8 cellular contexts compared by ENCODE assay signal in genomic region chr17:45410144-45411091, GRCh38. TPM values are rescaled to one million over a fixed set of nuclear protein-coding genes. Genes with fewer than 3 reads are reported as not detected.
A peak's percentile ranks its signal among the peaks of the same experiment; 100 is the strongest.
DNase-seq lines count a peak whose midpoint lies in the region; ATAC-seq and TF ChIP-seq lines count a peak whose summit lies in the region.

No MANE protein-coding gene starts in this region.

- peak; percentile 43 for ATAC-seq in GM18511 (IDR thresholded peaks at IDR 0.05; ENCODE audit: unreplicated experiment)
- ATAC-seq in natural killer cell treated with Interleukin-12 subunit alpha and Interleukin-12 subunit beta and Interleukin-15 and Interleukin-18, amount 100 ng/mL, for 72 hours = peak; percentile 79 to 86

- WGBS in adrenal gland, 4 donors = 62 to 67% (median 66%) methylated on average over 14 to 24 of the region's 24 CpGs

- no peaks in the 10 kb centered on the region for H3K9me2 ChIP-seq in SU-DHL-6 (replicated peaks; ENCODE audit: insufficient read depth, low read length)

- H3K4me1 ChIP-seq in adrenal gland (replicated peaks in 1 of 2) = peaks cover 0 to 7% of the 10 kb centered on the region in 2 donors

- no peaks in the 10 kb centered on the region for H3K9me3 Mint-ChIP-seq in natural killer cell treated with Interleukin-12 subunit alpha and Interleukin-12 subunit beta and Interleukin-15 and Interleukin-18, amount 100 ng/mL, for 72 hours

- TF ChIP-seq CTCF in SU-DHL-6 (IDR thresholded peaks at IDR 0.05; ENCODE audit: insufficient read depth, low read length, poor library complexity, severe bottlenecking) (no peak), adrenal gland (IDR thresholded peaks at IDR 0.05) (no peak)

- intact Hi-C loops in adrenal gland (cut with DNase I) = no loop called here

- no peak for TF ChIP-seq POLR2A in adrenal gland (IDR thresholded peaks at IDR 0.05)

- H3K36me3 ChIP-seq in SU-DHL-6 (ENCODE audit: low read length) = no peaks in the 10 kb centered on the region
- no peaks in the 10 kb centered on the region for H3K36me3 ChIP-seq in adrenal gland (replicated peaks in 1 of 2)

- H3K4me2 ChIP-seq in SU-DHL-6 (ENCODE audit: low read depth, low read length, poor library complexity, severe bottlenecking) = peak overlapping the region; percentile 85

- H3K27ac ChIP-seq in SU-DHL-6 (ENCODE audit: low read depth, low read length) (peak overlapping the region; percentile 57), adrenal gland (peak overlapping the region in 4 of 5 donors; percentile 45 to 89 (median 62))

- H4K20me1 ChIP-seq in SU-DHL-6 (ENCODE audit: low read depth, low read length) = no peaks in the 10 kb centered on the region

- no peaks in the 10 kb centered on the region for H3K27me3 Mint-ChIP-seq in natural killer cell treated with Interleukin-12 subunit alpha and Interleukin-12 subunit beta and Interleukin-15 and Interleukin-18, amount 100 ng/mL, for 72 hours

- H3K9me3 ChIP-seq in SU-DHL-6 (ENCODE audit: insufficient read depth, low read length) = no peaks in the 10 kb centered on the region
- no peaks in the 10 kb centered on the region for H3K9me3 ChIP-seq in adrenal gland (replicated peaks in 1 of 3)

- H3K4me3 ChIP-seq in SU-DHL-6 (ENCODE audit: insufficient read depth, low read length, poor library complexity, severe bottlenecking) (peak overlapping the region; percentile 69), adrenal gland (peak overlapping the region in 1 of 4 donors; percentile 26)

- H3K27ac Mint-ChIP-seq in natural killer cell treated with Interleukin-12 subunit alpha and Interleukin-12 subunit beta and Interleukin-15 and Interleukin-18, amount 100 ng/mL, for 72 hours = peak overlapping the region; percentile 96

- H3K79me2 ChIP-seq in SU-DHL-6 (ENCODE audit: insufficient read depth, low read length) = peaks cover 12% of the 10 kb centered on the region

- H3K36me3 Mint-ChIP-seq in natural killer cell treated with Interleukin-12 subunit alpha and Interleukin-12 subunit beta and Interleukin-15 and Interleukin-18, amount 100 ng/mL, for 72 hours = no peaks in the 10 kb centered on the region

- H3K9ac ChIP-seq in SU-DHL-6 (ENCODE audit: low read length) = peak overlapping the region; percentile 80

- H3K27me3 ChIP-seq in SU-DHL-6 (ENCODE audit: low read length) = no peaks in the 10 kb centered on the region
- H3K27me3 ChIP-seq in adrenal gland = no peaks in the 10 kb centered on the region

- H3K4me1 Mint-ChIP-seq in natural killer cell treated with Interleukin-12 subunit alpha and Interleukin-12 subunit beta and Interleukin-15 and Interleukin-18, amount 100 ng/mL, for 72 hours (ENCODE audit: low read depth in 2 of 2) = peaks cover 50 to 54% of the 10 kb centered on the region in 2 donors

- peaks cover 5% of the 10 kb centered on the region for H3F3A ChIP-seq in SU-DHL-6 (ENCODE audit: insufficient read depth)

- peak overlapping the region; percentile 94 for H3K4me3 Mint-ChIP-seq in natural killer cell treated with Interleukin-12 subunit alpha and Interleukin-12 subunit beta and Interleukin-15 and Interleukin-18, amount 100 ng/mL, for 72 hours

- DNase-seq in adrenal gland = peak in 4 of 7 donors; percentile 33 to 62 (median 46)
- peak; percentile 78 for DNase-seq in natural killer cell treated with Interleukin-12 subunit alpha and Interleukin-12 subunit beta and Interleukin-15 and Interleukin-18, amount 100 ng/mL, for 72 hours (ENCODE audit: low spot score)
- no peak for DNase-seq in NCI-H1694 treated with DMSO at 0.1 percent for 48 hours (lab: John Stamatoyannopoulos, UW)
- no peak for DNase-seq in AG08396 (ENCODE audit: low spot score)
- no peak for DNase-seq in T1000 (lab: John Stamatoyannopoulos, UW)
- DNase-seq in HUDEP-2 (lab: John Stamatoyannopoulos, UW; ENCODE audit: unreplicated experiment in 76 of 76) = no peak

- H2AFZ ChIP-seq in SU-DHL-6 (ENCODE audit: low read depth, low read length, severe bottlenecking) = peak overlapping the region; percentile 82

RNA-seq across cellular contexts. Expression of gene ARHGAP27, which starts 22.3 kb away (rescaled TPM):
- 10 to 100 TPM in 7 of 8 donors, 1 to 10 TPM in 1; 8.3 to 25.4 (median 17.7) TPM for total RNA-seq in adrenal gland
- polyA plus RNA-seq in adrenal gland = 10 to 100 TPM in 2 of 3 donors, 1 to 10 TPM in 1; 3.0 to 40.2 (median 19.4) TPM
- 100 to 1,000 TPM in 1 of 2 donors, 10 to 100 TPM in 1; 79.1 to 102 TPM for total RNA-seq in natural killer cell treated with Interleukin-12 subunit alpha and Interleukin-12 subunit beta and Interleukin-15 and Interleukin-18, amount 100 ng/mL, for 72 hours

Comparison
In these comparisons a context has a peak if more than half of its experiments do, and no peak if none do; other contexts are left out.
1. DNase-seq: peak in adrenal gland (4 of 7) and natural killer cell treated with Interleukin-12 subunit alpha and Interleukin-12 subunit beta and Interleukin-15 and Interleukin-18, amount 100 ng/mL, for 72 hours (single experiment); none in NCI-H1694 treated with DMSO at 0.1 percent for 48 hours (single experiment), AG08396 (single experiment), T1000 (single experiment) and HUDEP-2 (0 of 76).